8 cellular contexts compared by ENCODE assay signal in genomic region chr9:79574166-79574565, GRCh38. TPM values are rescaled to one million over a fixed set of nuclear protein-coding genes. Genes with fewer than 3 reads are reported as not detected.
DNase-seq lines count a peak whose midpoint lies in the region; ATAC-seq, FAIRE-seq and TF ChIP-seq lines count a peak whose summit lies in the region.

No MANE protein-coding gene starts in this region.

- DNase-seq in T-cell: no peak
- no peak for DNase-seq in foreskin fibroblast
- DNase-seq in retina: peak; percentile 42
- DNase-seq in HTR-8/SVneo (ENCODE audit: insufficient read length, low spot score): no peak
- DNase-seq in SIG-M5 treated with dmso at 0.1 percent for 504 hours (lab: John Stamatoyannopoulos, UW; ENCODE audit: unreplicated experiment): no peak

- H3K27ac Mint-ChIP-seq in T-cell: peak overlapping the region; percentile 94 to 97

- H3K4me1 Mint-ChIP-seq in T-cell: peaks cover 55 to 60% (median 59%) of the 10 kb centered on the region in 3 donors

- FAIRE-seq in HTR-8/SVneo (lab: Jason Lieb, UNC): no peak

- H3K4me1 ChIP-seq in ES-I3 (ENCODE audit: insufficient read depth, low read length): peaks cover 10% of the 10 kb centered on the region

- H3K4me3 ChIP-seq in foreskin fibroblast (ENCODE audit: low read depth in 1 of 2, low read length in 2 of 2): peak overlapping the region; percentile 68 to 82

- peaks cover 12% of the 10 kb centered on the region for H3K36me3 Mint-ChIP-seq in T-cell

- no peaks in the 10 kb centered on the region for H3K9me3 ChIP-seq in ES-I3 (ENCODE audit: control insufficient read depth, insufficient read depth, low read length)

- POLR2A ChIA-PET in T-cell (lab: Charles Lee): interaction anchor here in 1 of 2 donors (0.6 to 0.7 kb wide), 2 partner anchors 58 to 1342 kb away, joined by 3 to 5 read pairs; no protein-coding TSS in a partner anchor

- H3K9me3 Mint-ChIP-seq in T-cell: no peaks in the 10 kb centered on the region

- CTCF ChIA-PET in T-cell (lab: Charles Lee): interaction anchor here in 1 of 2 donors (0.7 kb wide), 1 partner anchor 14 kb away, joined by 3 read pairs; no protein-coding TSS in a partner anchor

- ATAC-seq in T-cell (replicated peaks in 1 of 4) (no peak), HG02678 (IDR thresholded peaks at IDR 0.05; ENCODE audit: unreplicated experiment) (no peak), GM21723 (IDR thresholded peaks at IDR 0.05; ENCODE audit: unreplicated experiment) (no peak)

- peak overlapping the region in 2 of 3 donors; percentile 93 to 95 for H3K4me3 Mint-ChIP-seq in T-cell

- H3K9ac ChIP-seq in ES-I3 (ENCODE audit: low read depth, low read length): peak overlapping the region; percentile 83

- H3K27me3 Mint-ChIP-seq in T-cell: peaks cover 0 to 8% of the 10 kb centered on the region in 2 donors

- H3K36me3 ChIP-seq in ES-I3 (ENCODE audit: insufficient read depth, low read length): no peaks in the 10 kb centered on the region

- TF ChIP-seq CTCF in foreskin fibroblast (IDR thresholded peaks at IDR 0.05; ENCODE audit: low read depth, low read length): no peak

RNA-seq across cellular contexts. Expression of gene TLE4, which starts 2.4 kb away (rescaled TPM):
- total RNA-seq in T-cell: 100 to 1,000 TPM in 2 of 5 donors, 10 to 100 TPM in 3; 65.9 to 138 (median 78.7) TPM
